Comparison of ENCODE assay signal across 9 cellular contexts in the genomic region with DNA sequence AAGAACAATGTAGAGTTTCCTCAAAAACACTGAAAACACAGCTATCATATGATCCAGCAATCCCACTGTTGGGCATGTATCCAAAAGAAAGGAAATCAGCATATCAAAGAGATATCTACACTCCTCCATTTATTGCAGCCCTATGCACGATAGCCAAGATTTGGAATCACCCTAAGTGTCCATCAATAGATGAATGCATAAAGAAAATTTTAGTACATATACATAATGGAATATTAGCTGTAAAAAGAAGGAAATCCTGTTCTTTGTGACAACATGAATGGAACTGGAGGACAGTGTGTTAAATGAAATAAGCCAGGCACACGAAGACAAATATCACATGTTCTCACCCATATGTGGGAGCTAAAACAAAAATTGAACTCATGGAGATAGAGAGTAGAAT.
"Had no signal": no experiment of that assay in that cellular context is flagged by ENCODE, and none has a peak within 500 bp of the region (broad histone marks: within the 10 kb centered on the region; RNA-seq: fewer than 3 reads in every experiment).

No MANE protein-coding gene starts in this region.

- H3K4me3 ChIP-seq: K562 had no signal

- H3K27ac ChIP-seq: HL-60, KMS-11 had no signal

- DNase-seq: IMR-90, KBM-7, KG1 had no signal

- H3K4me3 Mint-ChIP-seq: IgD-negative memory B cell had no signal

- H3K4me1 Mint-ChIP-seq: IgD-negative memory B cell had no signal

- H3K27ac Mint-ChIP-seq: IgD-negative memory B cell had no signal

- H3K9ac ChIP-seq: KMS-11 had no signal

- FAIRE-seq: HepG2, HTR-8/SVneo, K562 had no signal

- H3K4me2 ChIP-seq: KMS-11 had no signal
